14 cellular contexts compared by ENCODE assay signal in genomic region chr12:125434936-125435443, GRCh38.
A peak's percentile ranks its signal among the peaks of the same experiment; 100 is the strongest.
DNase-seq lines count a peak whose midpoint lies in the region; ATAC-seq, FAIRE-seq and TF ChIP-seq lines count a peak whose summit lies in the region.
"Had no signal": no experiment of that assay in that cellular context is flagged by ENCODE, and none has a peak within 500 bp of the region (broad histone marks: within the 10 kb centered on the region; RNA-seq: fewer than 3 reads in every experiment).

No MANE protein-coding gene starts in this region.

- H3K27me3 ChIP-seq in SU-DHL-6 (ENCODE audit: low read length) (no peaks in the 10 kb centered on the region), A673 (replicated peaks; ENCODE audit: insufficient read depth, low read depth, low read length, poor library complexity) (no peaks in the 10 kb centered on the region)
- H3K27me3 ChIP-seq: esophagus squamous epithelium, tibial nerve had no signal

- no peak overlapping the region for H2AFZ ChIP-seq in SU-DHL-6 (ENCODE audit: low read depth, low read length, severe bottlenecking)

- CTCF ChIA-PET in A673 (lab: Charles Lee): no interaction called here

- intact Hi-C loops in A673 (cut with micrococcal nuclease; ENCODE audit: unreplicated experiment): no loop called here

- ATAC-seq in GM18858 (IDR thresholded peaks at IDR 0.05; ENCODE audit: unreplicated experiment): peak; percentile 82
- ATAC-seq in GM21423 (IDR thresholded peaks at IDR 0.05; ENCODE audit: unreplicated experiment): peak; percentile 66
- ATAC-seq in HG02981 (IDR thresholded peaks at IDR 0.05; ENCODE audit: unreplicated experiment): peak; percentile 71

- no peak for TF ChIP-seq CTCF in SU-DHL-6 (IDR thresholded peaks at IDR 0.05; ENCODE audit: insufficient read depth, low read length, poor library complexity, severe bottlenecking)
- no peak for TF ChIP-seq CTCF in A673 (conservative IDR thresholded peaks at IDR 0.05; ENCODE audit: low read depth, low read length)

- TF ChIP-seq POLR2A in H54 (IDR thresholded peaks at IDR 0.05; ENCODE audit: low read depth, low read length): no peak

- peak overlapping the region; percentile 26 for H3K4me2 ChIP-seq in SU-DHL-6 (ENCODE audit: low read depth, low read length, poor library complexity, severe bottlenecking)

- no peak overlapping the region for H3K9ac ChIP-seq in SU-DHL-6 (ENCODE audit: low read length)

- BruUV-seq in A673 (replicated peaks; lab: Mats Ljungman, UMichigan): no TSS peak

- no peaks in the 10 kb centered on the region for H4K20me1 ChIP-seq in SU-DHL-6 (ENCODE audit: low read depth, low read length)

- no peaks in the 10 kb centered on the region for H3K9me2 ChIP-seq in SU-DHL-6 (replicated peaks; ENCODE audit: insufficient read depth, low read length)

- H3K4me3 ChIP-seq in SU-DHL-6 (ENCODE audit: insufficient read depth, low read length, poor library complexity, severe bottlenecking) (no peak overlapping the region), A673 (ENCODE audit: low read depth, low read length, poor library complexity, severe bottlenecking) (no peak overlapping the region)
- H3K4me3 ChIP-seq: esophagus squamous epithelium, tibial nerve had no signal

- no peaks in the 10 kb centered on the region for H3K79me2 ChIP-seq in SU-DHL-6 (ENCODE audit: insufficient read depth, low read length)

- no peak for FAIRE-seq in H54 (lab: Jason Lieb, UNC)
- FAIRE-seq: HTR-8/SVneo had no signal

- H3K27ac ChIP-seq in SU-DHL-6 (ENCODE audit: low read depth, low read length) (no peak overlapping the region), A673 (ENCODE audit: low read depth, low read length, poor library complexity, severe bottlenecking) (no peak overlapping the region)
- H3K27ac ChIP-seq: esophagus squamous epithelium, tibial nerve had no signal

- H3K9me3 ChIP-seq in SU-DHL-6 (ENCODE audit: insufficient read depth, low read length) (no peaks in the 10 kb centered on the region), A673 (ENCODE audit: low read depth, low read length, poor library complexity, severe bottlenecking) (no peaks in the 10 kb centered on the region)
- H3K9me3 ChIP-seq: esophagus squamous epithelium, tibial nerve had no signal

- DNase-seq in amniotic stem cell (lab: John Stamatoyannopoulos, UW) (no peak), DMS114 treated with DMSO at 0.1 percent for 48 hours (lab: John Stamatoyannopoulos, UW; ENCODE audit: unreplicated experiment) (no peak), A673 (ENCODE audit: low spot score) (no peak), H54 (ENCODE audit: insufficient read length, low spot score) (no peak)
- DNase-seq: activated CD4-positive, alpha-beta T cell treated with anti-CD3 and anti-CD28 coated beads for 4 hours; caudate nucleus; esophagus squamous epithelium; retina had no signal

- POLR2A ChIA-PET in A673 (lab: Charles Lee; ENCODE audit: low non-redundant PET): no interaction called here

- H3K4me1 ChIP-seq in A673 (ENCODE audit: insufficient read depth, low read length, poor library complexity, severe bottlenecking): no peaks in the 10 kb centered on the region
- H3K4me1 ChIP-seq: esophagus squamous epithelium, tibial nerve had no signal

- no peaks in the 10 kb centered on the region for H3K36me3 ChIP-seq in SU-DHL-6 (ENCODE audit: low read length)
- H3K36me3 ChIP-seq in A673 (ENCODE audit: insufficient read depth, low read length, poor library complexity, severe bottlenecking): no peaks in the 10 kb centered on the region
- H3K36me3 ChIP-seq: esophagus squamous epithelium, tibial nerve had no signal

- H3F3A ChIP-seq in SU-DHL-6 (ENCODE audit: insufficient read depth): no peaks in the 10 kb centered on the region
